In the genomic region with DNA sequence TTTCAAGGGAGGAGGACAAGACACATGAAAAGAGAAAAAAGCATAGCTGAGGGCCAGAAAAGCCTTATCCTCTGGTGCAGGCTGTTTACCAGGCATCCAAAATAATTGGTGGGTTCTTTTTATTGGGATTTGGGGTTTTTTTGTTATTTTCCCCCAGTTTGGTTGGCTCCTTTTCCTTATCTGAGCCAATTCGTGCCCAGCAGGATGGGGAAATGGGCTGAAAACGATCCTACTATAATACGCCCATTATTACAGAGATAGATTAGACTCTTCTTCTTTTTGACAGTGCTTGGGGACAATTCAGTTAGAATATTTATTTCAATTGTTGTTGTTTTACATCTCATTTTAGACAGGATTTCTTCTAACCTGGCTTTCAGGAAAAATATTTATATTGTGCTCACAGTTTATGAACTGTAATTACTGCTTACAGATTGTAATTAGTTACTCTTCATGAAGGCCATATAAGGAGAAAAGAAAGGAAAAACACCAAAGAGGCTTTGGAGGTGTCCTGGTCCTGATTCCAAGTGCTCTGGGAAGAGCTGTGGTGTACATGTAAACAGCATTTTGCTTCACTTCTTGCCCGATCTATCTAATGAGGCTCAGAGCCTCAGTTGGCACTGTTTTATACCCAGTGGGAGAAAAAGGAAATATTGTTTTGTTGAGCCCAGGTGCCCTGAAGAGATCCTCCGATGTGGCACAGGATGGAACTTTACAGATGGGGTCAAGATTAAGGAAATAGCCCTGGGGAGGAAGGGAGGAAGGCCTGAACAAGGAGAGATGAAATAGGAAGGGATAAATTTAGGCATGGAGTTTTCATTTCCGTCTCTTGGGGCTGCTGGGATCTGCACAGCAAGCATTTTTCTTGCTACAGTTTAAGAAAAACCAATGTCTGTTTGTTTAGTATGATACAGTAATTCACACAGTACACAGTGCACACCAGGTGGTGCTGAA, we compare ENCODE assay signal across 8 cellular contexts. TPM values are rescaled to one million over a fixed set of nuclear protein-coding genes. Genes with fewer than 3 reads are reported as not detected.
DNase-seq lines count a peak whose midpoint lies in the region; ATAC-seq, FAIRE-seq and TF ChIP-seq lines count a peak whose summit lies in the region.

No MANE protein-coding gene starts in this region.

- peaks cover 0 to 24% (median 7%) of the 10 kb centered on the region in 4 donors for H3K4me1 ChIP-seq in Peyer's patch
- H3K4me1 ChIP-seq in ectodermal cell (ENCODE audit: control insufficient read depth, insufficient read depth, low read length), result peaks cover 15% of the 10 kb centered on the region
- no peaks in the 10 kb centered on the region for H3K4me1 ChIP-seq in aorta (ENCODE audit: control insufficient read depth in 1 of 2, insufficient read depth in 2 of 2, low read length in 2 of 2)

- H3K9me3 ChIP-seq in AG04450 (ENCODE audit: control insufficient read depth, insufficient read depth, low read length) (no peaks in the 10 kb centered on the region), Peyer's patch (no peaks in the 10 kb centered on the region), ectodermal cell (ENCODE audit: control insufficient read depth, low read length) (no peaks in the 10 kb centered on the region), aorta (ENCODE audit: control insufficient read depth, low read length) (no peaks in the 10 kb centered on the region)

- TF ChIP-seq POLR2A in Peyer's patch (IDR thresholded peaks at IDR 0.05), result peak in 1 of 2 donors; percentile 1

- CTCF ChIA-PET in AG04450 (lab: Charles Lee), result interaction anchor here (1.4 to 2.3 kb wide), 2 partner anchors 14 to 134 kb away, joined by 5 to 10 read pairs; no protein-coding TSS in a partner anchor

- no peak for DNase-seq in AG04450 (ENCODE audit: low read depth, low spot score)
- no peak for DNase-seq in GM18507 (ENCODE audit: extremely low spot score, insufficient read length, low read depth)
- no peak for DNase-seq in Peyer's patch
- DNase-seq in midbrain (lab: John Stamatoyannopoulos, UW), result peak; percentile 58
- DNase-seq in aorta, result no peak
- no peak for DNase-seq in activated gamma-delta T cell treated with Interleukin-2 at 50 U/mL for 16 hours
- DNase-seq in urothelium cell line (ENCODE audit: low spot score), result no peak

- H3K27ac ChIP-seq in AG04450 (ENCODE audit: low read depth, low read length) (peak overlapping the region; percentile 93), Peyer's patch (peak overlapping the region; percentile 89 to 98 (median 93)), ectodermal cell (ENCODE audit: insufficient read depth, low read depth, low read length, poor library complexity, severe bottlenecking) (peak overlapping the region; percentile 47), aorta (ENCODE audit: low read depth in 1 of 2, low read length in 2 of 2) (peak overlapping the region; percentile 96 to 98)

- H3K4me3 ChIP-seq in AG04450 (ENCODE audit: low read depth, low read length), result peak overlapping the region; percentile 89
- H3K4me3 ChIP-seq in Peyer's patch, result peak overlapping the region; percentile 59 to 82 (median 72)
- H3K4me3 ChIP-seq in ectodermal cell (ENCODE audit: insufficient read depth, low read depth, low read length), result peak overlapping the region; percentile 51
- peak overlapping the region in 1 of 2 donors; percentile 50 for H3K4me3 ChIP-seq in aorta (ENCODE audit: low read length in 2 of 2)

- ATAC-seq in aorta (ENCODE audit: low FRiP score), result peak; percentile 37

- H3K36me3 ChIP-seq in Peyer's patch (no peaks in the 10 kb centered on the region), ectodermal cell (ENCODE audit: control insufficient read depth, insufficient read depth, low read length) (peaks cover 6% of the 10 kb centered on the region), aorta (ENCODE audit: control insufficient read depth in 1 of 2, insufficient read depth in 2 of 2, low read length in 1 of 2) (no peaks in the 10 kb centered on the region)

- H3K27me3 ChIP-seq in AG04450 (ENCODE audit: control insufficient read depth, insufficient read depth, low read length) (no peaks in the 10 kb centered on the region), Peyer's patch (no peaks in the 10 kb centered on the region), ectodermal cell (ENCODE audit: control insufficient read depth, insufficient read depth, low read length, poor library complexity, severe bottlenecking) (no peaks in the 10 kb centered on the region), aorta (ENCODE audit: control insufficient read depth in 1 of 2, insufficient read depth in 2 of 2, low read length in 1 of 2) (no peaks in the 10 kb centered on the region)

- 61 to 68% methylated on average over 4 to 6 of the region's 6 CpGs for WGBS in ectodermal cell, 2 experiments
- 2 to 3% methylated on average over 6 of the region's 6 CpGs for WGBS in aorta, 2 donors

- intact Hi-C loops in aorta (cut with DNase I), result loop anchor here in 1 of 2 donors (1.0 kb wide), 1 partner anchor 11 kb away; a partner anchor contains a TSS

- TF ChIP-seq CTCF in AG04450 (IDR thresholded peaks at IDR 0.05; ENCODE audit: low read depth, low read length) (no peak), Peyer's patch (IDR thresholded peaks at IDR 0.05) (peak in 1 of 6 experiments; percentile 0)

- POLR2A ChIA-PET in AG04450 (lab: Yijun Ruan, JAX), result interaction anchor here (0.6 to 3.3 kb wide), 5 partner anchors 11 to 158 kb away, joined by 3 to 19 read pairs (median 7); a partner anchor contains a TSS

- FAIRE-seq in GM18507 (lab: Jason Lieb, UNC) (peak; percentile 38), urothelium cell line (lab: Jason Lieb, UNC) (no peak)

RNA-seq across cellular contexts. Expression of a gene that starts 0.6 kb away (rescaled TPM):
- polyA plus RNA-seq in AG04450 (2011; rRNA removed) (32.8 and 39.8 TPM in 2 replicates), aorta (10 to 100 TPM; 19.1 to 20.5 TPM)
- 25.9 and 32.7 TPM in 2 replicates for polyA minus RNA-seq in AG04450 (2011; rRNA and poly(A)+ RNA removed)
- total RNA-seq in Peyer's patch (10 to 100 TPM; 18.2 to 24.7 (median 21.4) TPM), aorta (10 to 100 TPM; 53.2 to 55.5 TPM)
- 57.5 TPM for polyA plus RNA-seq in ectodermal cell (2013, experiment 1 of 4)
- polyA plus RNA-seq in ectodermal cell (2013, experiment 2 of 4), result 59.3 TPM
- 41.8 TPM for polyA plus RNA-seq in ectodermal cell (2013, experiment 3 of 4)
- polyA plus RNA-seq in ectodermal cell (2013, experiment 4 of 4), result 46.9 TPM

RNA-seq across cellular contexts. Expression of a gene that starts 11.1 kb away (rescaled TPM):
- polyA plus RNA-seq in AG04450 (2011; rRNA removed) (70.6 and 120 TPM in 2 replicates), aorta (100 to 1,000 TPM; 147 to 852 TPM)
- 11.0 and 15.2 TPM in 2 replicates for polyA minus RNA-seq in AG04450 (2011; rRNA and poly(A)+ RNA removed)
- total RNA-seq in Peyer's patch (1,000 to 10,000 TPM in 1 of 4 donors, 100 to 1,000 TPM in 2, 10 to 100 TPM in 1; 77.2 to 1,326 (median 139) TPM), aorta (100 to 1,000 TPM; 123 to 189 TPM)
- polyA plus RNA-seq in ectodermal cell (2013, experiment 1 of 4), result 340 TPM
- polyA plus RNA-seq in ectodermal cell (2013, experiment 2 of 4), result 365 TPM
- 276 TPM for polyA plus RNA-seq in ectodermal cell (2013, experiment 3 of 4)
- polyA plus RNA-seq in ectodermal cell (2013, experiment 4 of 4), result 347 TPM

RNA-seq across cellular contexts. Expression of a gene that starts 59.0 kb away (rescaled TPM):
- not detected in 2 replicates for polyA plus RNA-seq in AG04450 (2011; rRNA removed)
- polyA minus RNA-seq in AG04450 (2011; rRNA and poly(A)+ RNA removed), result not detected in 2 replicates
- total RNA-seq in Peyer's patch, result 100 to 1,000 TPM in 3 of 4 donors, 1 to 10 TPM in 1; 9.9 to 150 (median 139) TPM
- not detected for polyA plus RNA-seq in ectodermal cell (2013, experiment 1 of 4)
- not detected for polyA plus RNA-seq in ectodermal cell (2013, experiment 2 of 4)
- polyA plus RNA-seq in ectodermal cell (2013, experiment 3 of 4), result not detected
- not detected for polyA plus RNA-seq in ectodermal cell (2013, experiment 4 of 4)
- total RNA-seq in aorta, result not detected
- polyA plus RNA-seq in aorta, result 10 to 100 TPM in 1 of 2 donors, under 1 TPM in 1; 0.26 to 23.0 TPM

Comparison
In these comparisons a context has a peak if more than half of its experiments do, and no peak if none do; other contexts are left out.
1. H3K27ac ChIP-seq: peak in every context shown above with its lines; median percentile 97 in aorta; 93 in AG04450; 93 in Peyer's patch; 47 in ectodermal cell.
2. RNA of a gene that starts 59.0 kb away (total RNA-seq): 9.9 to 150 TPM in Peyer's patch; not detected in aorta; every median in the first group is over 10 times any median in the second.